Comparison of ENCODE assay signal across 8 cellular contexts in genomic region chr14:51824191-51824590, GRCh38. TPM values are rescaled to one million over a fixed set of nuclear protein-coding genes. Genes with fewer than 3 reads are reported as not detected.
"Had no signal": no experiment of that assay in that cellular context is flagged by ENCODE, and none has a peak within 500 bp of the region (broad histone marks: within the 10 kb centered on the region; RNA-seq: fewer than 3 reads in every experiment).

No MANE protein-coding gene starts in this region.

- H2AFZ ChIP-seq: GM23248 had no signal

- H3K9me3 ChIP-seq: HAP-1 had no signal

- H3K4me1 ChIP-seq: HAP-1 had no signal

- DNase-seq: GM23248, GOT3, HFFc6, KBM-7 had no signal

- H3K4me3 ChIP-seq: GM23248, HAP-1 had no signal

- H3K9ac ChIP-seq: GM23248 had no signal

- FAIRE-seq: HepG2 had no signal

- H3K27ac ChIP-seq: GM23248, HL-60 had no signal

- H3K36me3 ChIP-seq: HAP-1 had no signal

- ATAC-seq: HCT116, HepG2 had no signal

RNA-seq across cellular contexts. Expression of gene GNG2, which starts 36.2 kb away (rescaled TPM):
- total RNA-seq: HepG2 had no signal
- polyA plus RNA-seq: HepG2 had no signal
